ENCODE assay signal across 3 cellular contexts in the genomic region with DNA sequence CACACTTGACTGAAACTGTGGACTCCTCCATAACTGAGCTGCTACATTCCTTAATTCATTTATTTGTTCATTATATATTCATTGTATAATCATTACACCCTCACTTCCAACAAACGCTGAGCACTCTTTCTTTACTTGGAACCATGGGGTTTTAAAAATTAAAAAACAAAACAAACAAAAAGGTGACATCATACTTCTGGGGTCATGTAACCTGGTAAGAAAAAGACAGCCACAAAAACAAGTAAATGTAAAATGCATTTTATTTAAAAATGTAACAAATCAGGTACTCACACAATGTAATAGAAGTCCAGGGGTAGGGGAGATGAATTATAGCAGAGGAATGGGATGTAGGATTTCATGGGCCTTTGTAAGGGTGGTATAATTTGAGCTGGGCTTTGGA.
TF ChIP-seq lines count a peak whose summit lies in the region.

No MANE protein-coding gene starts in this region.

TF ChIP-seq in HEK293, 187 proteins besides CTCF, POLR2A, EP300 and RAD21 (continues in another document):
- no peak for TF ChIP-seq ZFP37 (tag by site-specific recombination; IDR thresholded peaks at IDR 0.05)
- no peak for TF ChIP-seq ZBTB8A (tag by site-specific recombination; IDR thresholded peaks at IDR 0.05)
- TF ChIP-seq ZNF426 (tag by site-specific recombination; IDR thresholded peaks at IDR 0.05), result no peak
- TF ChIP-seq, protein P1, sequence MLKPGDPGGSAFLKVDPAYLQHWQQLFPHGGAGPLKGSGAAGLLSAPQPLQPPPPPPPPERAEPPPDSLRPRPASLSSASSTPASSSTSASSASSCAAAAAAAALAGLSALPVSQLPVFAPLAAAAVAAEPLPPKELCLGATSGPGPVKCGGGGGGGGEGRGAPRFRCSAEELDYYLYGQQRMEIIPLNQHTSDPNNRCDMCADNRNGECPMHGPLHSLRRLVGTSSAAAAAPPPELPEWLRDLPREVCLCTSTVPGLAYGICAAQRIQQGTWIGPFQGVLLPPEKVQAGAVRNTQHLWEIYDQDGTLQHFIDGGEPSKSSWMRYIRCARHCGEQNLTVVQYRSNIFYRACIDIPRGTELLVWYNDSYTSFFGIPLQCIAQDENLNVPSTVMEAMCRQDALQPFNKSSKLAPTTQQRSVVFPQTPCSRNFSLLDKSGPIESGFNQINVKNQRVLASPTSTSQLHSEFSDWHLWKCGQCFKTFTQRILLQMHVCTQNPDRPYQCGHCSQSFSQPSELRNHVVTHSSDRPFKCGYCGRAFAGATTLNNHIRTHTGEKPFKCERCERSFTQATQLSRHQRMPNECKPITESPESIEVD (tag by site-specific recombination; IDR thresholded peaks at IDR 0.05), result 0 out of 2 replicates have a peak, but pooled peaks have one; percentile 15
- TF ChIP-seq ZBTB21 (tag by site-specific recombination; IDR thresholded peaks at IDR 0.05), result no peak
- TF ChIP-seq ZNF211 (tag by site-specific recombination; IDR thresholded peaks at IDR 0.05; ENCODE audit: low read depth), result no peak
- peak; percentile 90 for TF ChIP-seq ATF2 (tag by site-specific recombination; IDR thresholded peaks at IDR 0.05; ENCODE audit: low read depth)
- TF ChIP-seq, protein P2, sequence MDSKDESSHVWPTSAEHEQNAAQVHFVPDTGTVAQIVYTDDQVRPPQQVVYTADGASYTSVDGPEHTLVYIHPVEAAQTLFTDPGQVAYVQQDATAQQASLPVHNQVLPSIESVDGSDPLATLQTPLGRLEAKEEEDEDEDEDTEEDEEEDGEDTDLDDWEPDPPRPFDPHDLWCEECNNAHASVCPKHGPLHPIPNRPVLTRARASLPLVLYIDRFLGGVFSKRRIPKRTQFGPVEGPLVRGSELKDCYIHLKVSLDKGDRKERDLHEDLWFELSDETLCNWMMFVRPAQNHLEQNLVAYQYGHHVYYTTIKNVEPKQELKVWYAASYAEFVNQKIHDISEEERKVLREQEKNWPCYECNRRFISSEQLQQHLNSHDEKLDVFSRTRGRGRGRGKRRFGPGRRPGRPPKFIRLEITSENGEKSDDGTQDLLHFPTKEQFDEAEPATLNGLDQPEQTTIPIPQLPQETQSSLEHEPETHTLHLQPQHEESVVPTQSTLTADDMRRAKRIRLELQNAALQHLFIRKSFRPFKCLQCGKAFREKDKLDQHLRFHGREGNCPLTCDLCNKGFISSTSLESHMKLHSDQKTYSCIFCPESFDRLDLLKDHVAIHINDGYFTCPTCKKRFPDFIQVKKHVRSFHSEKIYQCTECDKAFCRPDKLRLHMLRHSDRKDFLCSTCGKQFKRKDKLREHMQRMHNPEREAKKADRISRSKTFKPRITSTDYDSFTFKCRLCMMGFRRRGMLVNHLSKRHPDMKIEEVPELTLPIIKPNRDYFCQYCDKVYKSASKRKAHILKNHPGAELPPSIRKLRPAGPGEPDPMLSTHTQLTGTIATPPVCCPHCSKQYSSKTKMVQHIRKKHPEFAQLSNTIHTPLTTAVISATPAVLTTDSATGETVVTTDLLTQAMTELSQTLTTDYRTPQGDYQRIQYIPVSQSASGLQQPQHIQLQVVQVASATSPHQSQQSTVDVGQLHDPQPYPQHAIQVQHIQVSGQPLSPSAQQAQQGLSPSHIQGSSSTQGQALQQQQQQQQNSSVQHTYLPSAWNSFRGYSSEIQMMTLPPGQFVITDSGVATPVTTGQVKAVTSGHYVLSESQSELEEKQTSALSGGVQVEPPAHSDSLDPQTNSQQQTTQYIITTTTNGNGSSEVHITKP (tag by site-specific recombination; IDR thresholded peaks at IDR 0.05), result no peak
- no peak for TF ChIP-seq ZFP69B (tag by site-specific recombination; IDR thresholded peaks at IDR 0.05)

TF ChIP-seq in GM12878, 131 proteins besides CTCF, POLR2A, EP300 and RAD21:
- TF ChIP-seq ATF7 (IDR thresholded peaks at IDR 0.05; ENCODE audit: low read depth) (peak; percentile 37), BACH1 (IDR thresholded peaks at IDR 0.05; ENCODE audit: borderline replicate concordance) (no peak)

TF ChIP-seq in H1, 55 proteins besides CTCF, POLR2A, EP300 and RAD21:
- TF ChIP-seq JUN (IDR thresholded peaks at IDR 0.05; ENCODE audit: low read depth, low read length) (no peak), BCL11A (IDR thresholded peaks at IDR 0.05; ENCODE audit: low read depth in 2 of 2, low read length in 2 of 2) (no peak), RNF2 (IDR thresholded peaks at IDR 0.05; ENCODE audit: borderline replicate concordance, low read depth, low read length, missing control alignments, poor library complexity, severe bottlenecking) (no peak), HDAC2 (IDR thresholded peaks at IDR 0.05; ENCODE audit: borderline replicate concordance in 1 of 2, low read depth in 2 of 2, low read length in 2 of 2) (no peak), HDAC6 (IDR thresholded peaks at IDR 0.05; ENCODE audit: low read depth, low read length) (no peak), FOSL1 (IDR thresholded peaks at IDR 0.05; ENCODE audit: insufficient read depth, low read depth, low read length) (no peak), CHD2 (IDR thresholded peaks at IDR 0.05; ENCODE audit: low read length) (no peak), CREB1 (IDR thresholded peaks at IDR 0.05) (no peak), SP1 (IDR thresholded peaks at IDR 0.05; ENCODE audit: low read depth, low read length) (no peak), RBBP5 (IDR thresholded peaks at IDR 0.05; ENCODE audit: borderline replicate concordance, low read depth, low read length) (no peak)
